ENCODE assay signal across 12 cellular contexts in the genomic region with DNA sequence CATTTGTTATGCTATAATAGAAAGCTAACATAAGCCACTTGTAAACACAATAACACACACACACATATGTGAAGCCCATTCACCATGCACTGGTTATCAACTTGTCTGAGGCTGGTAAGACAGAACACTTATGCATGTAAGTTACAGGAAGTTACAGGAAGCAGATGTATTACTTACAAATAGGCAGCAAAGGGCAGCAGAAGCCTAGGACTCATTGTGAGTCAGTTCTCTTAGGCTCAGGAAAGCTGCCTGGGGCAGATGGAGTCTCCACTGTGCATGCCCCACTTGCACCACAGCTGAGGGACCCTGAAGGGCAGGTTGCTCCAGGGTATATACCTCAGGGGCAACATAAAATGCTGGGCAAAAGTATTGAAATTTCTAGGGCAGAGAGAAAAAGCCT.
DNase-seq lines count a peak whose midpoint lies in the region; ATAC-seq and TF ChIP-seq lines count a peak whose summit lies in the region.
"Had no signal": no experiment of that assay in that cellular context is flagged by ENCODE, and none has a peak within 500 bp of the region (broad histone marks: within the 10 kb centered on the region; RNA-seq: fewer than 3 reads in every experiment).

No MANE protein-coding gene starts in this region.

- H3K36me3 Mint-ChIP-seq in mesothelial cell of epicardium: peaks cover 11% of the 10 kb centered on the region
- peaks cover 4 to 12% of the 10 kb centered on the region in 2 donors for H3K36me3 Mint-ChIP-seq in activated T-cell treated with anti-CD3 and anti-CD28 coated beads, Interleukin-2, amount 50 U/mL, for 72 hours (ENCODE audit: insufficient read depth in 2 of 2)

- DNase-seq in GM04504 (ENCODE audit: low read depth): peak; percentile 18
- DNase-seq in M059J (ENCODE audit: low read depth): peak; percentile 75
- DNase-seq in brain microvascular endothelial cell: peak; percentile 25
- no peak for DNase-seq in mesothelial cell of epicardium (ENCODE audit: low spot score in 2 of 2, unreplicated experiment in 2 of 2)
- DNase-seq in activated T-cell treated with anti-CD3 and anti-CD28 coated beads, Interleukin-2, amount 50 U/mL, for 72 hours: no peak
- DNase-seq: activated CD4-positive, alpha-beta memory T cell treated with anti-CD3 and anti-CD28 coated beads for 36 hours; effector CD4-positive, alpha-beta T cell; NCI-H748 treated with DMSO at 0.1 percent for 48 hours had no signal

- no peak overlapping the region for H3K27ac ChIP-seq in brain microvascular endothelial cell

- peaks cover 40% of the 10 kb centered on the region for H3K4me1 Mint-ChIP-seq in mesothelial cell of epicardium
- H3K4me1 Mint-ChIP-seq in activated T-cell treated with anti-CD3 and anti-CD28 coated beads, Interleukin-2, amount 50 U/mL, for 72 hours (ENCODE audit: low read depth): no peaks in the 10 kb centered on the region
- H3K4me1 Mint-ChIP-seq: activated naive CD4-positive, alpha-beta T cell treated with anti-CD3 and anti-CD28 coated beads, Interleukin-2, amount 50 U/mL, for 24 hours had no signal

- H3K4me3 ChIP-seq in brain microvascular endothelial cell (ENCODE audit: low read depth, low read length): no peak overlapping the region

- no peaks in the 10 kb centered on the region for H3K36me3 ChIP-seq in brain microvascular endothelial cell (replicated peaks)

- peak overlapping the region; percentile 78 for H3K27ac Mint-ChIP-seq in mesothelial cell of epicardium
- H3K27ac Mint-ChIP-seq in activated T-cell treated with anti-CD3 and anti-CD28 coated beads, Interleukin-2, amount 50 U/mL, for 72 hours: no peak overlapping the region
- H3K27ac Mint-ChIP-seq: activated CD4-positive, alpha-beta memory T cell treated with anti-CD3 and anti-CD28 coated beads for 36 hours; activated naive CD4-positive, alpha-beta T cell treated with anti-CD3 and anti-CD28 coated beads, Interleukin-2, amount 50 U/mL, for 24 hours had no signal

- H3K27me3 Mint-ChIP-seq in mesothelial cell of epicardium (ENCODE audit: low read depth): no peaks in the 10 kb centered on the region
- H3K27me3 Mint-ChIP-seq in activated T-cell treated with anti-CD3 and anti-CD28 coated beads, Interleukin-2, amount 50 U/mL, for 72 hours (ENCODE audit: low read depth): peaks cover 17% of the 10 kb centered on the region
- H3K27me3 Mint-ChIP-seq: activated CD4-positive, alpha-beta memory T cell treated with anti-CD3 and anti-CD28 coated beads for 36 hours had no signal

- peak; percentile 17 for TF ChIP-seq CTCF in brain microvascular endothelial cell (IDR thresholded peaks at IDR 0.05; ENCODE audit: low read depth, low read length, missing control alignments)
- TF ChIP-seq CTCF in mesothelial cell of epicardium (IDR thresholded peaks at IDR 0.05; ENCODE audit: unreplicated experiment): no peak

- H3K4me3 Mint-ChIP-seq in mesothelial cell of epicardium: no peak overlapping the region
- no peak overlapping the region for H3K4me3 Mint-ChIP-seq in activated T-cell treated with anti-CD3 and anti-CD28 coated beads, Interleukin-2, amount 50 U/mL, for 72 hours
- H3K4me3 Mint-ChIP-seq: activated CD4-positive, alpha-beta memory T cell treated with anti-CD3 and anti-CD28 coated beads for 36 hours; activated naive CD4-positive, alpha-beta T cell treated with anti-CD3 and anti-CD28 coated beads, Interleukin-2, amount 50 U/mL, for 24 hours had no signal

- H3K9me3 Mint-ChIP-seq in mesothelial cell of epicardium: peaks cover 15% of the 10 kb centered on the region
- H3K9me3 Mint-ChIP-seq in activated T-cell treated with anti-CD3 and anti-CD28 coated beads, Interleukin-2, amount 50 U/mL, for 72 hours: peaks cover 8 to 13% of the 10 kb centered on the region in 2 donors

- in situ Hi-C loops in brain microvascular endothelial cell (cut with HindIII; ENCODE audit: low pct_ligation_motif_present, low sequenced_read_pairs): no loop called here

- ATAC-seq in HG02840 (IDR thresholded peaks at IDR 0.05; ENCODE audit: low FRiP score, unreplicated experiment) (no peak), GM18867 (IDR thresholded peaks at IDR 0.05; ENCODE audit: unreplicated experiment) (no peak), GM19023 (IDR thresholded peaks at IDR 0.05; ENCODE audit: unreplicated experiment) (no peak)
- ATAC-seq in activated T-cell treated with anti-CD3 and anti-CD28 coated beads, Interleukin-2, amount 50 U/mL, for 72 hours (replicated peaks in 1 of 2): no peak

- no peaks in the 10 kb centered on the region for H3K27me3 ChIP-seq in brain microvascular endothelial cell (replicated peaks)

Comparison
In these comparisons a context has a peak if more than half of its experiments do, and no peak if none do; other contexts are left out.
1. DNase-seq: peak in GM04504 (single experiment), M059J (single experiment) and brain microvascular endothelial cell (single experiment); none in mesothelial cell of epicardium (0 of 2) and activated T-cell treated with anti-CD3 and anti-CD28 coated beads, Interleukin-2, amount 50 U/mL, for 72 hours (0 of 2).